Comparison of ENCODE assay signal across 9 cellular contexts in genomic region chr13:33639640-33640080, GRCh38.
DNase-seq lines count a peak whose midpoint lies in the region; ATAC-seq and TF ChIP-seq lines count a peak whose summit lies in the region.
"Had no signal": no experiment of that assay in that cellular context is flagged by ENCODE, and none has a peak within 500 bp of the region (broad histone marks: within the 10 kb centered on the region; RNA-seq: fewer than 3 reads in every experiment).

No MANE protein-coding gene starts in this region.

- H3K4me3 Mint-ChIP-seq in HFFc6: no peak overlapping the region

- H3K4me1 Mint-ChIP-seq in HFFc6 (ENCODE audit: low read depth): peaks cover 89% of the 10 kb centered on the region

- DNase-seq in HFFc6 (no peak), RPMI7951 (ENCODE audit: low read depth) (peak; percentile 76), myocyte (ENCODE audit: low read depth) (peak; percentile 16), NCI-H526 treated with DMSO at 0.1 percent for 48 hours (lab: John Stamatoyannopoulos, UW) (no peak), NCI-H526 (lab: John Stamatoyannopoulos, UW) (no peak), NCI-H345 (lab: John Stamatoyannopoulos, UW) (no peak), SW480 (ENCODE audit: low spot score) (no peak)
- DNase-seq: occipital lobe had no signal

- peak overlapping the region; percentile 47; the same call in 1 of the 2 replicates for H3K27ac Mint-ChIP-seq in HFFc6

- peaks cover 1% of the 10 kb centered on the region; the same call in 1 of the 2 replicates for H3K27me3 Mint-ChIP-seq in HFFc6 (ENCODE audit: insufficient read depth)

- ATAC-seq in GM18520 (IDR thresholded peaks at IDR 0.05; ENCODE audit: unreplicated experiment): peak; percentile 85

- no peaks in the 10 kb centered on the region for H3K9me3 Mint-ChIP-seq in HFFc6

- H3K36me3 Mint-ChIP-seq in HFFc6 (ENCODE audit: low read depth): no peaks in the 10 kb centered on the region

- no peak for TF ChIP-seq CTCF in HFFc6 (IDR thresholded peaks at IDR 0.05)

Comparison
In these comparisons a context has a peak if more than half of its experiments do, and no peak if none do; other contexts are left out.
1. DNase-seq: peak in RPMI7951 (single experiment) and myocyte (single experiment); none in HFFc6 (single experiment), NCI-H526 treated with DMSO at 0.1 percent for 48 hours (single experiment), NCI-H526 (0 of 2), NCI-H345 (single experiment) and SW480 (single experiment).